ENCODE assay signal across 11 cellular contexts in the genomic region with DNA sequence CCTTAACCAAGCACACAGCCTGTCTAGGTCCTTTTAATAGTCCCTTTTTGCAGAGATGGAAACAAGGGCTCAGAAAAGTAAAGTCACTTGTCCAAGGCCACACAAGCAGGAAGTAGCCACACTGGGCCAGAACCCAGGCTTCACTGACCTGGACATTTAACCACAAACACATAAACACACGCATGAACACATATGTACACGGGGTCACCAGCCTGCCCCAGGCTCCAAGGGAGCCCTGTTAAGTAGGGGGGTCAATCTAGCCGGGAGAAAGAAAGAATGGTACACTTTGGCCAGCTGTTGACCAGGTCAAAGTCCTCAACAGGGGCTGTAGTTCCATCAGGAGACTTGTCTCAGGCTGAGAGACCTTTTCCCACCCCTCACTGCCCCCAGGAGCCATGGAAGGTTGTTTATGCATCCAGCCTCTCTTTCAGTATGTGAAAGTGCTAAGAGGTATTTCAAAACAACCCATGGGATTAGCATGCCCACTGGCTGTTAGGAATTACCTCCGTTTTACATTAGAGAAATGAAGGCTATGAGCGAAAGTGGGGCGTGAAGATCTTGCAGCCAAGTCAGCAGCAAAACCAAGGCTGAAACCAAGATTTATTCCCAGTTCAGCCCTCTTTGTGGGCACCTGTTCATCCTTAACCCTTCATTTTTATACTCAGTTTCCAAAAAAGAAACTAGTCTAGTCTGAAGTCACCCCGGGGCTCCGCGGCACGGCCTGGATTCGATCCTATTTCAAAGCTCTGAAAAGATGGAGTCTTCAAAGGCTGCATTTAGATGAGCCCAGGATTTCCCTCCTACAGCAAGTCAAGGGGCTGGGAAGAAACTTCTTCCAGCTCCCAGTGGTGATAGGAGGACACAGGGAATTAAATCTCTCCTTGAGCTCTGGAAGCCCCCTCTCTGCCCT. TPM values are rescaled to one million over a fixed set of nuclear protein-coding genes. Genes with fewer than 3 reads are reported as not detected.
DNase-seq lines count a peak whose midpoint lies in the region; ATAC-seq and TF ChIP-seq lines count a peak whose summit lies in the region.
"Had no signal": no experiment of that assay in that cellular context is flagged by ENCODE, and none has a peak within 500 bp of the region (broad histone marks: within the 10 kb centered on the region; RNA-seq: fewer than 3 reads in every experiment).

No MANE protein-coding gene starts in this region.

- CTCF ChIA-PET in IMR-90 (lab: Yijun Ruan, JAX) = interaction anchor here (1.1 kb wide), 1 partner anchor 98 kb away, joined by 4 read pairs; no protein-coding TSS in a partner anchor

- peak overlapping the region; percentile 90 for H3K23ac ChIP-seq in IMR-90 (ENCODE audit: low read depth, low read length)

- H3K4me1 Mint-ChIP-seq in activated naive CD8-positive, alpha-beta T cell treated with anti-CD3 and anti-CD28 coated beads for 36 hours = peaks cover 6% of the 10 kb centered on the region

- H2BK120ac ChIP-seq in IMR-90 (ENCODE audit: low read depth, low read length) = peak overlapping the region; percentile 97

- H2BK20ac ChIP-seq in IMR-90 (ENCODE audit: low read depth, low read length) = peak overlapping the region; percentile 89

- H3K4me3 ChIP-seq in IMR-90 (ENCODE audit: insufficient read depth, low read depth, low read length) (no peak overlapping the region), epithelial cell of proximal tubule (ENCODE audit: low read depth, low read length) (peak overlapping the region; percentile 4), sigmoid colon (peak overlapping the region in 1 of 4 donors; percentile 12)

- peaks cover 36 to 86% of the 10 kb centered on the region in 2 experiments for H3K79me1 ChIP-seq in IMR-90 (ENCODE audit: low read depth in 1 of 2, low read length in 2 of 2)

- peak overlapping the region; percentile 0 for H2AFZ ChIP-seq in IMR-90 (replicated peaks; ENCODE audit: low read length, poor library complexity)

- peak overlapping the region; percentile 95 for H2BK5ac ChIP-seq in IMR-90 (ENCODE audit: low read depth, low read length, poor library complexity, severe bottlenecking)

- H3K9me3 Mint-ChIP-seq in activated naive CD8-positive, alpha-beta T cell treated with anti-CD3 and anti-CD28 coated beads for 36 hours = no peaks in the 10 kb centered on the region
- H3K9me3 Mint-ChIP-seq: activated naive CD8-positive, alpha-beta T cell treated with anti-CD3 and anti-CD28 coated beads, Interleukin-2, amount 50 U/mL, for 24 hours had no signal

- H3K14ac ChIP-seq in IMR-90 (replicated peaks; ENCODE audit: low read depth, low read length) = peak overlapping the region; percentile 74

- peak overlapping the region; percentile 59 for H3K4me2 ChIP-seq in IMR-90 (ENCODE audit: low read depth, low read length)

- peak overlapping the region; percentile 97 for H2AK5ac ChIP-seq in IMR-90 (ENCODE audit: low read depth, low read length)

- H3K18ac ChIP-seq in IMR-90 (ENCODE audit: low read depth, low read length) = peak overlapping the region; percentile 81

- WGBS in IMR-90 (ENCODE audit: extremely low coverage in 2 of 2, insufficient read length in 1 of 2), 2 experiments = 80% methylated on average over 3 of the region's 11 CpGs; no CpG with 5 or more reads in 1 of the 2 experiments
- 69 to 88% methylated on average over 11 of the region's 11 CpGs for WGBS in sigmoid colon, 2 donors

- peak overlapping the region; percentile 63 for H2BK15ac ChIP-seq in IMR-90 (ENCODE audit: low read depth, low read length)

- H3K9me3 ChIP-seq in IMR-90 (ENCODE audit: control insufficient read depth, insufficient read depth, low read length) (no peaks in the 10 kb centered on the region), sigmoid colon (no peaks in the 10 kb centered on the region)

- peak overlapping the region; percentile 86 to 94 for H4K8ac ChIP-seq in IMR-90 (ENCODE audit: low read depth in 2 of 2, low read length in 2 of 2)

- H3K27me3 Mint-ChIP-seq in activated naive CD8-positive, alpha-beta T cell treated with anti-CD3 and anti-CD28 coated beads for 36 hours = peaks cover 6% of the 10 kb centered on the region
- H3K27me3 Mint-ChIP-seq: activated naive CD8-positive, alpha-beta T cell treated with anti-CD3 and anti-CD28 coated beads, Interleukin-2, amount 50 U/mL, for 24 hours had no signal

- H3K27ac Mint-ChIP-seq in activated naive CD8-positive, alpha-beta T cell treated with anti-CD3 and anti-CD28 coated beads for 36 hours = no peak overlapping the region
- H3K27ac Mint-ChIP-seq: activated naive CD8-positive, alpha-beta T cell treated with anti-CD3 and anti-CD28 coated beads, Interleukin-2, amount 50 U/mL, for 24 hours had no signal

- no peak for TF ChIP-seq CTCF in IMR-90 (conservative IDR thresholded peaks at IDR 0.05; ENCODE audit: low read depth, low read length)
- no peak for TF ChIP-seq CTCF in epithelial cell of proximal tubule (conservative IDR thresholded peaks at IDR 0.05; ENCODE audit: low read depth, low read length)
- no peak for TF ChIP-seq CTCF in sigmoid colon (IDR thresholded peaks at IDR 0.05)

- H3K56ac ChIP-seq in IMR-90 (ENCODE audit: extremely low read depth, insufficient read depth, low read length) = peak overlapping the region; percentile 90

- H4K20me1 ChIP-seq in IMR-90 (ENCODE audit: insufficient read depth, low read length) = peaks cover 40% of the 10 kb centered on the region

- POLR2A ChIA-PET in IMR-90 (lab: Charles Lee; ENCODE audit: unreplicated experiment) = interaction anchor here (0.5 to 2.3 kb wide), 3 partner anchors 9 to 25 kb away, joined by 3 to 11 read pairs (median 4); a partner anchor contains a TSS

- intact Hi-C loops in IMR-90 (cut with micrococcal nuclease) = loop anchor here (5.0 kb wide), 1 partner anchor 439 kb away; no protein-coding TSS in a partner anchor
- intact Hi-C loops in sigmoid colon (cut with DNase I) = loop anchor here (5.0 kb wide), 1 partner anchor 109 kb away; no protein-coding TSS in a partner anchor

- peak overlapping the region; percentile 91 for H4K5ac ChIP-seq in IMR-90 (ENCODE audit: low read depth, low read length)

- H3K4me1 ChIP-seq in IMR-90 (ENCODE audit: control insufficient read depth, insufficient read depth, low read length) (peaks cover 57% of the 10 kb centered on the region), sigmoid colon (peaks cover 6 to 81% (median 75%) of the 10 kb centered on the region in 4 donors)

- peak overlapping the region; percentile 91 for H4K91ac ChIP-seq in IMR-90 (ENCODE audit: insufficient read depth, low read depth, low read length)

- peak overlapping the region; percentile 98 for H3K4ac ChIP-seq in IMR-90 (ENCODE audit: low read depth, low read length)

- DNase-seq in IMR-90 (no peak), epithelial cell of proximal tubule (ENCODE audit: low read depth) (no peak), sigmoid colon (no peak), iPS-NIHi7 (ENCODE audit: extremely low spot score) (no peak)
- no peak for DNase-seq in activated naive CD8-positive, alpha-beta T cell treated with anti-CD3 and anti-CD28 coated beads for 36 hours
- DNase-seq: activated naive CD8-positive, alpha-beta T cell treated with anti-CD3 and anti-CD28 coated beads, Interleukin-2, amount 50 U/mL, for 24 hours; DMS79; NCI-H2081 treated with DMSO at 0.1 percent for 48 hours; stimulated activated CD4-positive, alpha-beta T cell treated with anti-CD3 and anti-CD28 coated beads, Interleukin-2, amount 100 ng/mL, for 48 hours had no signal

- TF ChIP-seq POLR2A in IMR-90 (IDR thresholded peaks at IDR 0.05; ENCODE audit: low read depth, low read length) = no peak
- TF ChIP-seq POLR2A in sigmoid colon (IDR thresholded peaks at IDR 0.05) = no peak

- H3K9ac ChIP-seq in IMR-90 (ENCODE audit: low read depth, low read length) = peak overlapping the region; percentile 47

- H3K27me3 ChIP-seq in IMR-90 (ENCODE audit: control insufficient read depth, insufficient read depth, low read length) = no peaks in the 10 kb centered on the region
- no peaks in the 10 kb centered on the region for H3K27me3 ChIP-seq in sigmoid colon

- H3K36me3 ChIP-seq in IMR-90 (ENCODE audit: control insufficient read depth, insufficient read depth, low read length) = peaks cover 42% of the 10 kb centered on the region
- peaks cover 6 to 38% (median 14%) of the 10 kb centered on the region in 4 donors for H3K36me3 ChIP-seq in sigmoid colon

- dilution Hi-C loops in IMR-90 (cut with HindIII; ENCODE audit: low sequenced_read_pairs, unreplicated experiment) = no loop called here

- in situ Hi-C loops in IMR-90 (cut with MboI; ENCODE audit: low sequenced_read_pairs) = loop anchor here (25.0 kb wide), 1 partner anchor 574 kb away; a partner anchor contains a TSS

- no peak overlapping the region for H3K4me3 Mint-ChIP-seq in activated naive CD8-positive, alpha-beta T cell treated with anti-CD3 and anti-CD28 coated beads for 36 hours
- H3K4me3 Mint-ChIP-seq: activated naive CD8-positive, alpha-beta T cell treated with anti-CD3 and anti-CD28 coated beads, Interleukin-2, amount 50 U/mL, for 24 hours had no signal

- H3K27ac ChIP-seq in IMR-90 (ENCODE audit: insufficient read depth, low read length) (peak overlapping the region; percentile 97), sigmoid colon (peak overlapping the region; percentile 94 to 99 (median 97))

- peak overlapping the region; percentile 78 for H2AK9ac ChIP-seq in IMR-90 (replicated peaks; ENCODE audit: low read depth, low read length, poor library complexity)

- TF ChIP-seq RAD21 in IMR-90 (IDR thresholded peaks at IDR 0.05; ENCODE audit: low read length) = no peak

- ATAC-seq in IMR-90 (ENCODE audit: low read depth) = peak; percentile 8
- ATAC-seq in HG02870 (IDR thresholded peaks at IDR 0.05; ENCODE audit: unreplicated experiment) = no peak
- ATAC-seq: activated naive CD8-positive, alpha-beta T cell treated with anti-CD3 and anti-CD28 coated beads, Interleukin-2, amount 50 U/mL, for 24 hours had no signal

- TF ChIP-seq EP300 in sigmoid colon (IDR thresholded peaks at IDR 0.05) = no peak

- H3K36me3 Mint-ChIP-seq in activated naive CD8-positive, alpha-beta T cell treated with anti-CD3 and anti-CD28 coated beads for 36 hours = peaks cover 7% of the 10 kb centered on the region

- H3K9me1 ChIP-seq in IMR-90 (ENCODE audit: insufficient read depth, low read length) = peaks cover 48% of the 10 kb centered on the region

- BruUV-seq in IMR-90 (replicated peaks; lab: Mats Ljungman, UMichigan) = no TSS peak

RNA-seq across cellular contexts. Expression of a gene that starts 9.8 kb away (rescaled TPM):
- total RNA-seq in IMR-90 (2012; rRNA removed) (265 and 275 TPM in 2 replicates), epithelial cell of proximal tubule (153 and 239 TPM in 2 replicates), sigmoid colon (100 to 1,000 TPM in 1 of 4 donors, 10 to 100 TPM in 3; 79.9 to 149 (median 88.5) TPM)
- polyA plus RNA-seq in IMR-90 (2012; rRNA removed) (181 and 203 TPM in 2 replicates), sigmoid colon (10 to 100 TPM; 22.2 to 63.9 (median 23.6) TPM)
- 183 and 191 TPM in 2 replicates for polyA plus RNA-seq in IMR-90 (2012; cell fraction: cytosol; rRNA removed)
- polyA plus RNA-seq in IMR-90 (2012; cell fraction: nucleus; rRNA removed; ENCODE audit: low replicate concordance) = 58.2 and 85.3 TPM in 2 replicates
- 10 to 100 TPM; 24.6 to 25.5 TPM for total RNA-seq in activated naive CD8-positive, alpha-beta T cell treated with anti-CD3 and anti-CD28 coated beads for 36 hours

RNA-seq across cellular contexts. Expression of a gene that starts 24.6 kb away (rescaled TPM):
- 12.9 and 16.7 TPM in 2 replicates for total RNA-seq in IMR-90 (2012; rRNA removed)
- 24.6 and 29.2 TPM in 2 replicates for polyA plus RNA-seq in IMR-90 (2012; rRNA removed)
- polyA plus RNA-seq in IMR-90 (2012; cell fraction: cytosol; rRNA removed) = 35.1 and 52.6 TPM in 2 replicates
- polyA plus RNA-seq in IMR-90 (2012; cell fraction: nucleus; rRNA removed; ENCODE audit: low replicate concordance) = 10.9 and 29.3 TPM in 2 replicates
- total RNA-seq in epithelial cell of proximal tubule = 22.6 and 30.3 TPM in 2 replicates
- total RNA-seq in sigmoid colon = 10 to 100 TPM; 44.2 to 58.7 (median 52.2) TPM
- 10 to 100 TPM; 14.4 to 35.6 (median 17.1) TPM for polyA plus RNA-seq in sigmoid colon
- 10 to 100 TPM; 21.5 to 26.6 TPM for total RNA-seq in activated naive CD8-positive, alpha-beta T cell treated with anti-CD3 and anti-CD28 coated beads for 36 hours

RNA-seq across cellular contexts. Expression of a gene that starts 30.3 kb away (rescaled TPM):
- total RNA-seq in IMR-90 (2012; rRNA removed) = not detected in 2 replicates
- polyA plus RNA-seq in IMR-90 (2012; rRNA removed) = 0.12 and 0.13 TPM in 2 replicates
- 0.11 and 0.16 TPM in 2 replicates for polyA plus RNA-seq in IMR-90 (2012; cell fraction: cytosol; rRNA removed)
- polyA plus RNA-seq in IMR-90 (2012; cell fraction: nucleus; rRNA removed; ENCODE audit: low replicate concordance) = 0.37 and 1.2 TPM in 2 replicates
- not detected in 2 replicates for total RNA-seq in epithelial cell of proximal tubule
- total RNA-seq in sigmoid colon = not detected
- under 1 TPM in 1 of 3 donors, not detected in 2; 0.17 TPM for polyA plus RNA-seq in sigmoid colon
- 1 to 10 TPM in 1 of 2 experiments, under 1 TPM in 1; 0.64 to 1.1 TPM for total RNA-seq in activated naive CD8-positive, alpha-beta T cell treated with anti-CD3 and anti-CD28 coated beads for 36 hours

RNA-seq across cellular contexts. Expression of a gene that starts 31.7 kb away (rescaled TPM):
- not detected in 2 replicates for total RNA-seq in IMR-90 (2012; rRNA removed)
- polyA plus RNA-seq in IMR-90 (2012; rRNA removed) = not detected in 2 replicates
- polyA plus RNA-seq in IMR-90 (2012; cell fraction: cytosol; rRNA removed) = not detected in 2 replicates
- polyA plus RNA-seq in IMR-90 (2012; cell fraction: nucleus; rRNA removed; ENCODE audit: low replicate concordance) = not detected in 2 replicates
- not detected in 2 replicates for total RNA-seq in epithelial cell of proximal tubule
- total RNA-seq in sigmoid colon = not detected
- polyA plus RNA-seq in sigmoid colon = 1 to 10 TPM in 1 of 3 donors, not detected in 2; 1.8 TPM
- not detected for total RNA-seq in activated naive CD8-positive, alpha-beta T cell treated with anti-CD3 and anti-CD28 coated beads for 36 hours
- total RNA-seq: T-helper 2 cell treated with Interferon-gamma antibody and Interleukin-4, amounts not matched to agents 100 ng/mL and 5 ng/mL, for 36 hours had no signal

RNA-seq across cellular contexts. Expression of a gene that starts 39.7 kb away (rescaled TPM):
- total RNA-seq in IMR-90 (2012; rRNA removed) (not detected in 2 replicates), epithelial cell of proximal tubule (not detected in 2 replicates), sigmoid colon (under 1 TPM in 1 of 4 donors, not detected in 3; 0.36 TPM)
- polyA plus RNA-seq in IMR-90 (2012; rRNA removed) (not detected in 2 replicates), sigmoid colon (under 1 TPM in 1 of 3 donors, not detected in 2; 0.03 TPM)
- not detected in 2 replicates for polyA plus RNA-seq in IMR-90 (2012; cell fraction: cytosol; rRNA removed)
- polyA plus RNA-seq in IMR-90 (2012; cell fraction: nucleus; rRNA removed; ENCODE audit: low replicate concordance) = not detected in 2 replicates
- total RNA-seq in activated naive CD8-positive, alpha-beta T cell treated with anti-CD3 and anti-CD28 coated beads for 36 hours = under 1 TPM; 0.40 to 0.41 TPM
